In genomic region chr7:43904533-43905208, GRCh38 we compare ENCODE assay signal across 9 cellular contexts. TPM values are rescaled to one million over a fixed set of nuclear protein-coding genes. Genes with fewer than 3 reads are reported as not detected.
DNase-seq lines count a peak whose midpoint lies in the region; ATAC-seq and TF ChIP-seq lines count a peak whose summit lies in the region.
"Had no signal": no experiment of that assay in that cellular context is flagged by ENCODE, and none has a peak within 500 bp of the region (broad histone marks: within the 10 kb centered on the region; RNA-seq: fewer than 3 reads in every experiment).

No MANE protein-coding gene starts in this region.

- POLR2A ChIA-PET in AG04450 (lab: Yijun Ruan, JAX), result interaction anchor here (0.9 to 1.4 kb wide), 3 partner anchors 14 to 35 kb away, joined by 3 to 4 read pairs (median 3); partner anchors contain the start of genes MRPS24 and UBE2D4
- POLR2A ChIA-PET in MCF 10A (lab: Yijun Ruan, JAX), result interaction anchor here (0.6 to 3.0 kb wide), 13 partner anchors 7 to 322 kb away, joined by 3 to 29 read pairs (median 5); partner anchors contain the start of genes MRPS24, STK17A and UBE2D4

- peaks cover 34% of the 10 kb centered on the region for H3K4me1 Mint-ChIP-seq in MCF 10A (ENCODE audit: insufficient read depth, unreplicated experiment)

- TF ChIP-seq CTCF in AG04450 (IDR thresholded peaks at IDR 0.05; ENCODE audit: low read depth, low read length), result no peak
- TF ChIP-seq CTCF in MCF 10A (IDR thresholded peaks at IDR 0.05; ENCODE audit: unreplicated experiment), result no peak

- ATAC-seq in GM21737 (IDR thresholded peaks at IDR 0.05; ENCODE audit: unreplicated experiment) (no peak), HG02981 (IDR thresholded peaks at IDR 0.05; ENCODE audit: unreplicated experiment) (no peak), HG02973 (IDR thresholded peaks at IDR 0.05; ENCODE audit: unreplicated experiment) (no peak)

- CTCF ChIA-PET in AG04450 (lab: Charles Lee), result interaction anchor here (0.5 to 0.7 kb wide), 2 partner anchors 35 to 65 kb away, joined by 3 read pairs; partner anchors contain the start of gene MRPS24
- CTCF ChIA-PET in MCF 10A (lab: Yijun Ruan, JAX), result interaction anchor here (0.8 to 0.9 kb wide), 2 partner anchors 22 to 115 kb away, joined by 3 read pairs; no protein-coding TSS in a partner anchor

- peaks cover 12 to 24% of the 10 kb centered on the region in 2 donors for H3K4me1 ChIP-seq in mucosa of rectum (ENCODE audit: control insufficient read depth in 2 of 2, insufficient read depth in 2 of 2, low read length in 2 of 2)

- BruUV-seq in MCF 10A (replicated peaks; lab: Mats Ljungman, UMichigan), result no TSS peak

- H3K4me3 ChIP-seq in AG04450 (ENCODE audit: low read depth, low read length) (peak overlapping the region; percentile 81), mucosa of rectum (ENCODE audit: low read length in 2 of 2) (peak overlapping the region in 1 of 2 donors; percentile 91)

- intact Hi-C loops in MCF 10A (cut with micrococcal nuclease), result loop anchor here (1.0 kb wide), 1 partner anchor 31 kb away; no protein-coding TSS in a partner anchor

- peaks cover 6% of the 10 kb centered on the region for H3K36me3 Mint-ChIP-seq in MCF 10A (ENCODE audit: insufficient read depth, unreplicated experiment)

- H3K9ac ChIP-seq in mucosa of rectum (ENCODE audit: low read depth in 1 of 2, low read length in 2 of 2), result no peak overlapping the region

- peak overlapping the region; percentile 84 for H3K4me3 Mint-ChIP-seq in MCF 10A (ENCODE audit: unreplicated experiment)

- no peaks in the 10 kb centered on the region for H3K9me3 ChIP-seq in AG04450 (ENCODE audit: control insufficient read depth, insufficient read depth, low read length)
- no peaks in the 10 kb centered on the region for H3K9me3 ChIP-seq in mucosa of rectum (ENCODE audit: control insufficient read depth in 2 of 2, low read length in 2 of 2)

- H3K27ac ChIP-seq in AG04450 (ENCODE audit: low read depth, low read length) (no peak overlapping the region), mucosa of rectum (ENCODE audit: low read depth in 2 of 2, low read length in 2 of 2) (peak overlapping the region; percentile 6 to 84)

- no peak for DNase-seq in AG04450 (ENCODE audit: low read depth, low spot score)
- peak; percentile 5 for DNase-seq in HT-29 (ENCODE audit: low spot score)
- DNase-seq in MCF 10A (ENCODE audit: unreplicated experiment), result peak; percentile 47
- DNase-seq in SKM-1 treated with dmso at 0.1 percent for 144 hours (lab: John Stamatoyannopoulos, UW; ENCODE audit: unreplicated experiment), result no peak
- DNase-seq: stimulated activated CD4-positive, alpha-beta T cell treated with anti-CD3 and anti-CD28 coated beads, Interleukin-12 subunit alpha, Interleukin-12 subunit beta, amount 100 ng/mL, for 4 hours had no signal

- H3K27ac Mint-ChIP-seq in MCF 10A (ENCODE audit: low read depth, unreplicated experiment), result peak overlapping the region; percentile 94

- H3K27me3 ChIP-seq in AG04450 (ENCODE audit: control insufficient read depth, insufficient read depth, low read length), result no peaks in the 10 kb centered on the region
- H3K27me3 ChIP-seq in mucosa of rectum (ENCODE audit: control insufficient read depth in 2 of 2, insufficient read depth in 2 of 2, low read length in 2 of 2), result no peaks in the 10 kb centered on the region

- H3K9me3 Mint-ChIP-seq in MCF 10A (ENCODE audit: unreplicated experiment), result no peaks in the 10 kb centered on the region

- H3K27me3 Mint-ChIP-seq in MCF 10A (ENCODE audit: insufficient read depth, unreplicated experiment), result no peaks in the 10 kb centered on the region

- peaks cover 2 to 3% of the 10 kb centered on the region in 2 donors for H3K36me3 ChIP-seq in mucosa of rectum (ENCODE audit: control insufficient read depth in 2 of 2, insufficient read depth in 2 of 2, low read length in 2 of 2)

RNA-seq across cellular contexts. Expression of gene URGCP, which starts 1.7 kb away (rescaled TPM):
- polyA plus RNA-seq in AG04450 (2011; rRNA removed), result 23.1 and 25.5 TPM in 2 replicates
- 22.7 and 33.9 TPM in 2 replicates for polyA minus RNA-seq in AG04450 (2011; rRNA and poly(A)+ RNA removed)
- 29.3 and 32.9 TPM in 2 replicates for total RNA-seq in HT-29 (2014; rRNA removed; shearing (Covaris generic))
- 37.2 and 51.1 TPM in 2 replicates for total RNA-seq in MCF 10A (2022)

RNA-seq across cellular contexts. Expression of gene UBE2D4, which starts 21.6 kb away (rescaled TPM):
- 18.6 and 18.8 TPM in 2 replicates for polyA plus RNA-seq in AG04450 (2011; rRNA removed)
- polyA minus RNA-seq in AG04450 (2011; rRNA and poly(A)+ RNA removed), result 23.1 and 26.8 TPM in 2 replicates
- total RNA-seq in HT-29 (2014; rRNA removed; shearing (Covaris generic)), result 16.8 and 21.0 TPM in 2 replicates
- total RNA-seq in MCF 10A (2022), result 11.6 and 13.7 TPM in 2 replicates

RNA-seq across cellular contexts. Expression of gene MRPS24, which starts 35.4 kb away (rescaled TPM):
- 134 and 184 TPM in 2 replicates for polyA plus RNA-seq in AG04450 (2011; rRNA removed)
- polyA minus RNA-seq in AG04450 (2011; rRNA and poly(A)+ RNA removed), result 70.9 and 92.3 TPM in 2 replicates
- 203 and 235 TPM in 2 replicates for total RNA-seq in HT-29 (2014; rRNA removed; shearing (Covaris generic))
- 176 and 188 TPM in 2 replicates for total RNA-seq in MCF 10A (2022)

Comparison
In these comparisons a context has a peak if more than half of its experiments do, and no peak if none do; other contexts are left out.
1. DNase-seq: peak in HT-29 (single experiment) and MCF 10A (single experiment); none in AG04450 (single experiment) and SKM-1 treated with dmso at 0.1 percent for 144 hours (single experiment).